In the genomic region with DNA sequence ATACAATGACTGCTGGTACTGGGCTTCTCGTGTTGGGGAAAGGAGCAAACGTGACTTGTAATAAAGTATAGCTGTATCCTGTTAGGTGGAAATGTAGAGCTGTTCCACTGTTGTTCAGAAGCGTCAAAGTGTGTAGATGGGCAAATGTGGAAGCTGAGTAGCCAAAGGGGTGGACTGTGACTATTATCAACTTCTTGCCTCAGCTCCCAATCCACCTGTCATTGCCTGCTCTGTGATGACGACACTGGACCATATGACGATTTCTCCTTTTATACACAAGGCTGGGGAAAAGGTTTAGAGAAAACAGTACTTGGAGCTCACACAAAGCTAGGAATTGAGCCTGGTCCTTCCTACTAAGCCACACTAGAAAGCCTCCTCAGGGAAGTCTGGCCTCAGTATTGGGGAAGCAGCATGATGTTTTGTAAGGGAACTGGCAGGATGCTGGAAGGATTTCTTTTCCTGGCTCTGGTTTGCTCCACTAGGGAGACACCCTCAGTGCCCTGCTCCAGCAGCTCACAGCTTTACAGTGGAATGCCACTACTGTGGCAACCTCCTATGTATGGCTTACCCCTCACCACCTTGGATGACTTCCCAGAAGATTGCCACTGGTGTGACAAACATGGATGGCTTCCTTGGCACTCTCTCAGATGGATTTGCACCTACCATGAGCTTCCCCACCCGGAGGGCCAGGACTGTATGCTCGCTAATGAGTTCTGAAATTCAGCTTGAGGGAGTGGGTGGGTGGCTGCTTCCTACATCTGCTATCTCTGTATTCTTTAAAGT, we compare ENCODE assay signal across 1 cellular context.
A peak's percentile ranks its signal among the peaks of the same experiment; 100 is the strongest.
TF ChIP-seq lines count a peak whose summit lies in the region.

No MANE protein-coding gene starts in this region.

TF ChIP-seq in GM12878, 131 proteins besides CTCF, POLR2A, EP300 and RAD21 (continued from another document):
- TF ChIP-seq REST (IDR thresholded peaks at IDR 0.05; ENCODE audit: low read depth, low read length), result no peak
- TF ChIP-seq POU2F2 (IDR thresholded peaks at IDR 0.05; ENCODE audit: borderline replicate concordance, low read depth, low read length), result 0 out of 3 replicates have a peak, but pooled peaks have one; percentile 8
